1 cellular context compared by ENCODE assay signal in genomic region chr12:113884392-113884791, GRCh38.
A peak's percentile ranks its signal among the peaks of the same experiment; 100 is the strongest.
TF ChIP-seq lines count a peak whose summit lies in the region.

No MANE protein-coding gene starts in this region.

TF ChIP-seq in HepG2, 621 proteins besides CTCF, POLR2A, EP300 and RAD21:
- TF ChIP-seq ZNF574 (CRISPR knock-in tag; IDR thresholded peaks at IDR 0.05) (no peak), ZNF704 (CRISPR knock-in tag; IDR thresholded peaks at IDR 0.05; ENCODE audit: borderline replicate concordance) (no peak), ZNF605 (CRISPR knock-in tag; IDR thresholded peaks at IDR 0.05) (0 out of 2 replicates have a peak, but pooled peaks have one; percentile 58), ZMAT5 (CRISPR knock-in tag; IDR thresholded peaks at IDR 0.05; ENCODE audit: borderline replicate concordance, low read depth) (no peak), KDM5B (CRISPR knock-in tag; IDR thresholded peaks at IDR 0.05; ENCODE audit: borderline replicate concordance) (no peak), HIVEP1 (CRISPR knock-in tag; IDR thresholded peaks at IDR 0.05) (no peak), KDM5A (IDR thresholded peaks at IDR 0.05; ENCODE audit: borderline replicate concordance, low read length) (no peak), GMEB2 (CRISPR knock-in tag; IDR thresholded peaks at IDR 0.05; ENCODE audit: low read depth) (no peak)
